In genomic region chr3:188695251-188695650, GRCh38 we compare ENCODE assay signal across 3 cellular contexts.
TF ChIP-seq lines count a peak whose summit lies in the region.

No MANE protein-coding gene starts in this region.

TF ChIP-seq in SK-N-SH, 30 proteins besides CTCF, POLR2A, EP300 and RAD21:
- TF ChIP-seq GABPA (IDR thresholded peaks at IDR 0.05; ENCODE audit: low read depth): no peak
- peak; percentile 63 for TF ChIP-seq PBX3 (IDR thresholded peaks at IDR 0.05)
TF ChIP-seq in SK-N-SH: peak in this region for 1.

TF ChIP-seq in SK-N-SH treated with all-trans-retinoic acid at 6 μM for 48 hours, 23 proteins besides CTCF, POLR2A, EP300 and RAD21:
- TF ChIP-seq CSDC2 (CRISPR knock-in tag; IDR thresholded peaks at IDR 0.05) (no peak), GLIS3 (CRISPR knock-in tag; IDR thresholded peaks at IDR 0.05) (no peak), PATZ1 (CRISPR knock-in tag; IDR thresholded peaks at IDR 0.05; ENCODE audit: borderline replicate concordance) (no peak), POU6F1 (CRISPR knock-in tag; IDR thresholded peaks at IDR 0.05; ENCODE audit: borderline replicate concordance, low read depth) (no peak), BACH2 (CRISPR knock-in tag; IDR thresholded peaks at IDR 0.05; ENCODE audit: borderline replicate concordance) (no peak), PPARA (CRISPR knock-in tag; IDR thresholded peaks at IDR 0.05; ENCODE audit: borderline replicate concordance) (no peak), TSHZ2 (CRISPR knock-in tag; IDR thresholded peaks at IDR 0.05) (no peak), ZNF565 (CRISPR knock-in tag; conservative IDR thresholded peaks at IDR 0.05; ENCODE audit: low read depth) (no peak), RARB (CRISPR knock-in tag; IDR thresholded peaks at IDR 0.05) (no peak), SNAI2 (CRISPR knock-in tag; IDR thresholded peaks at IDR 0.05) (no peak), TOX (CRISPR knock-in tag; IDR thresholded peaks at IDR 0.05; ENCODE audit: borderline replicate concordance) (no peak), ZFP3 (CRISPR knock-in tag; IDR thresholded peaks at IDR 0.05) (no peak), TCF4 (CRISPR knock-in tag; IDR thresholded peaks at IDR 0.05; ENCODE audit: borderline replicate concordance) (no peak), OSR1 (CRISPR knock-in tag; IDR thresholded peaks at IDR 0.05) (no peak), ESRRG (CRISPR knock-in tag; IDR thresholded peaks at IDR 0.05) (no peak), ISL1 (CRISPR knock-in tag; IDR thresholded peaks at IDR 0.05) (no peak), CSRNP3 (CRISPR knock-in tag; IDR thresholded peaks at IDR 0.05) (no peak), ZNF8 (CRISPR knock-in tag; IDR thresholded peaks at IDR 0.05) (no peak), ZNF70 (CRISPR knock-in tag; IDR thresholded peaks at IDR 0.05) (no peak), ZFP30 (CRISPR knock-in tag; IDR thresholded peaks at IDR 0.05) (no peak)
TF ChIP-seq in SK-N-SH treated with all-trans-retinoic acid at 6 μM for 48 hours: peak in this region for 0.

TF ChIP-seq in GM12878, 131 proteins besides CTCF, POLR2A, EP300 and RAD21:
- peak; percentile 62 for TF ChIP-seq BCL3 (IDR thresholded peaks at IDR 0.05; ENCODE audit: borderline replicate concordance, insufficient read depth, low read depth, low read length, poor library complexity, severe bottlenecking)
- no peak for TF ChIP-seq ETV6 (conservative IDR thresholded peaks at IDR 0.05 in 1 of 2, IDR thresholded peaks at IDR 0.05 in 1 of 2; ENCODE audit: borderline replicate concordance in 1 of 2, low read depth in 1 of 2)
